In genomic region chr5:4229866-4230265, GRCh38 we compare ENCODE assay signal across 28 cellular contexts.
"Had no signal": no experiment of that assay in that cellular context is flagged by ENCODE, and none has a peak within 500 bp of the region (broad histone marks: within the 10 kb centered on the region; RNA-seq: fewer than 3 reads in every experiment).

No MANE protein-coding gene starts in this region.

- H3K36me3 ChIP-seq: ascending aorta, brain microvascular endothelial cell, esophagus squamous epithelium, neutrophil, ovary, prostate gland, uterus, WERI-Rb-1 had no signal

- H3K27ac Mint-ChIP-seq: activated naive CD4-positive, alpha-beta T cell treated with anti-CD3 and anti-CD28 coated beads, Interleukin-2, amount 10 ng/mL, durations not matched to agents 7 days and 5 days; activated naive CD8-positive, alpha-beta T cell treated with anti-CD3 and anti-CD28 coated beads, Interleukin-2, amount 10 ng/mL, durations not matched to agents 7 days and 5 days; naive thymus-derived CD8-positive, alpha-beta T cell; stimulated activated memory B cell treated with anti-CD40 and anti-IgM and Interleukin-4, amounts not matched to agents 10 μg/mL and 1 μg/mL and 100 μg/mL, for 72 hours; stimulated activated naive CD8-positive, alpha-beta T cell treated with anti-CD3 and anti-CD28 coated beads, Interleukin-15, amount 100 ng/mL, for 72 hours; T-helper 1 cell treated with Interleukin-12 subunit alpha and Interleukin-12 subunit beta and Interleukin-4 antibody, amounts not matched to agents 30 μg/mL and 1 μg/mL, for 36 hours; type B pancreatic cell had no signal

- DNase-seq: activated CD4-positive, alpha-beta T cell treated with anti-CD3 and anti-CD28 coated beads for 48 hours; activated CD4-positive, alpha-beta T cell treated with anti-CD3 and anti-CD28 coated beads, Interleukin-2, amount 50 U/mL, for 48 hours; activated CD8-positive, alpha-beta memory T cell treated with anti-CD3 and anti-CD28 coated beads for 24 hours; activated gamma-delta T cell; activated naive CD4-positive, alpha-beta T cell treated with anti-CD3 and anti-CD28 coated beads, Interleukin-2, amount 10 ng/mL, durations not matched to agents 7 days and 5 days; activated naive CD8-positive, alpha-beta T cell treated with anti-CD3 and anti-CD28 coated beads, Interleukin-2, amount 10 ng/mL, durations not matched to agents 7 days and 5 days; activated T-cell treated with anti-CD3 and anti-CD28 coated beads, Interleukin-2, amount 50 U/mL, for 1 hour; brain microvascular endothelial cell; cortex of kidney; esophagus squamous epithelium; foreskin melanocyte; naive thymus-derived CD8-positive, alpha-beta T cell; ovary; stimulated activated CD4-positive, alpha-beta T cell treated with anti-CD3 and anti-CD28 coated beads, Interleukin-1b, Interleukin-23, amount 100 ng/mL, for 48 hours; stimulated activated CD4-positive, alpha-beta T cell treated with anti-CD3 and anti-CD28 coated beads, Interleukin-4, amount 100 ng/mL, for 4 hours; stimulated activated CD8-positive, alpha-beta memory T cell treated with anti-CD3 and anti-CD28 coated beads, Interleukin-4, amount 100 ng/mL, for 48 hours; stimulated activated naive CD8-positive, alpha-beta T cell treated with anti-CD3 and anti-CD28 coated beads, Interleukin-15, amount 100 ng/mL, for 72 hours; T-helper 9 cell; uterus; WERI-Rb-1 had no signal

- H3K9me3 ChIP-seq: neutrophil, ovary, prostate gland, uterus had no signal

- H3K36me3 Mint-ChIP-seq: activated naive CD4-positive, alpha-beta T cell treated with anti-CD3 and anti-CD28 coated beads, Interleukin-2, amount 10 ng/mL, durations not matched to agents 7 days and 5 days; activated naive CD8-positive, alpha-beta T cell treated with anti-CD3 and anti-CD28 coated beads, Interleukin-2, amount 10 ng/mL, durations not matched to agents 7 days and 5 days; naive thymus-derived CD8-positive, alpha-beta T cell; stimulated activated memory B cell treated with anti-CD40 and anti-IgM and Interleukin-4, amounts not matched to agents 10 μg/mL and 1 μg/mL and 100 μg/mL, for 72 hours had no signal

- H3K4me3 Mint-ChIP-seq: activated naive CD4-positive, alpha-beta T cell treated with anti-CD3 and anti-CD28 coated beads, Interleukin-2, amount 10 ng/mL, durations not matched to agents 7 days and 5 days; activated naive CD8-positive, alpha-beta T cell treated with anti-CD3 and anti-CD28 coated beads, Interleukin-2, amount 10 ng/mL, durations not matched to agents 7 days and 5 days; naive thymus-derived CD8-positive, alpha-beta T cell; stimulated activated memory B cell treated with anti-CD40 and anti-IgM and Interleukin-4, amounts not matched to agents 10 μg/mL and 1 μg/mL and 100 μg/mL, for 72 hours; stimulated activated naive CD8-positive, alpha-beta T cell treated with anti-CD3 and anti-CD28 coated beads, Interleukin-15, amount 100 ng/mL, for 72 hours; T-helper 1 cell treated with Interleukin-12 subunit alpha and Interleukin-12 subunit beta and Interleukin-4 antibody, amounts not matched to agents 30 μg/mL and 1 μg/mL, for 36 hours had no signal

- ATAC-seq: activated CD4-positive, CD25-positive, alpha-beta regulatory T cell treated with anti-CD3 and anti-CD28 coated beads, Interleukin-2, amount 50 U/mL, for 24 hours; naive thymus-derived CD8-positive, alpha-beta T cell; stimulated activated naive CD8-positive, alpha-beta T cell treated with anti-CD3 and anti-CD28 coated beads, Interleukin-15, amount 100 ng/mL, for 72 hours had no signal

- H3K27me3 ChIP-seq: ascending aorta, brain microvascular endothelial cell, neutrophil, ovary, uterus had no signal

- H3K27ac ChIP-seq: ascending aorta, brain microvascular endothelial cell, esophagus squamous epithelium, neutrophil, ovary, prostate gland, uterus, WERI-Rb-1 had no signal

- H3K4me2 ChIP-seq: smooth muscle cell had no signal

- H3K27me3 Mint-ChIP-seq: activated naive CD4-positive, alpha-beta T cell treated with anti-CD3 and anti-CD28 coated beads, Interleukin-2, amount 10 ng/mL, durations not matched to agents 7 days and 5 days; activated naive CD8-positive, alpha-beta T cell treated with anti-CD3 and anti-CD28 coated beads, Interleukin-2, amount 10 ng/mL, durations not matched to agents 7 days and 5 days; stimulated activated memory B cell treated with anti-CD40 and anti-IgM and Interleukin-4, amounts not matched to agents 10 μg/mL and 1 μg/mL and 100 μg/mL, for 72 hours; stimulated activated naive CD8-positive, alpha-beta T cell treated with anti-CD3 and anti-CD28 coated beads, Interleukin-15, amount 100 ng/mL, for 72 hours had no signal

- H3K4me1 ChIP-seq: ascending aorta, esophagus squamous epithelium, prostate gland, uterus had no signal

- H3K4me1 Mint-ChIP-seq: activated naive CD4-positive, alpha-beta T cell treated with anti-CD3 and anti-CD28 coated beads, Interleukin-2, amount 10 ng/mL, durations not matched to agents 7 days and 5 days; activated naive CD8-positive, alpha-beta T cell treated with anti-CD3 and anti-CD28 coated beads, Interleukin-2, amount 10 ng/mL, durations not matched to agents 7 days and 5 days; stimulated activated memory B cell treated with anti-CD40 and anti-IgM and Interleukin-4, amounts not matched to agents 10 μg/mL and 1 μg/mL and 100 μg/mL, for 72 hours; stimulated activated naive CD8-positive, alpha-beta T cell treated with anti-CD3 and anti-CD28 coated beads, Interleukin-15, amount 100 ng/mL, for 72 hours had no signal

- H3K4me3 ChIP-seq: ascending aorta, esophagus squamous epithelium, ovary, prostate gland, smooth muscle cell, uterus had no signal
